29 cellular contexts compared by ENCODE assay signal in the genomic region with DNA sequence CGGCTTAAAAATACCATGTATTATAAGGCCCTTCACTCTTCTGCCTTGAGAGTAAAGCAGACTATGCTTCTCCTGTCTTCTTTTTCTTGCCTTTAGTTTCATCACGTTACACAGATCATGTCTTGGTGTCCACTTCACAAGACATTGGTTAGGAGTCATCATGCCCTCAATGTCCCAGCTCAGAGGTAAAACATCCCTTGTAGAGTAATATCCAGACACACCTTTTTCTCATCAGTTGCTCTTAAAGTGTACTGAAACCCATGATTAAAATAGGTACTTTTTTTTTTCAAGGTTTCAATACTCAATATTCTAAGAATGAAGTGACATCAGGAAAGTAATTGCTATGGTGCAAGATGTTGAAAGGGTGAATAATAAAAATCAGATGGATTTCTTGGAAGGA.
"Had no signal": no experiment of that assay in that cellular context is flagged by ENCODE, and none has a peak within 500 bp of the region (broad histone marks: within the 10 kb centered on the region; RNA-seq: fewer than 3 reads in every experiment).

No MANE protein-coding gene starts in this region.

- H3K27ac Mint-ChIP-seq: naive B cell; natural killer cell; nephron; neural progenitor cell; progenitor cell of endocrine pancreas; stimulated activated memory B cell treated with anti-CD40 and anti-IgM and Interleukin-4, amounts not matched to agents 10 μg/mL and 1 μg/mL and 100 μg/mL, for 72 hours; stimulated activated naive CD8-positive, alpha-beta T cell treated with anti-CD3 and anti-CD28 coated beads, Interleukin-15, Interleukin-2, amounts not matched to agents 100 ng/mL and 50 ng/mL, for 24 hours; type B pancreatic cell had no signal

- H3K4me2 ChIP-seq: neural progenitor cell had no signal

- H2AFZ ChIP-seq: neural progenitor cell, parathyroid adenoma had no signal

- DNase-seq: naive B cell; natural killer cell; occipital lobe; ovary; posterior cingulate gyrus; psoas muscle; right cardiac atrium; right lobe of liver; sigmoid colon; small intestine; stimulated activated CD4-positive, alpha-beta T cell treated with anti-CD3 and anti-CD28 coated beads, Interleukin-15, amount 100 ng/mL, for 24 hours; stimulated activated CD4-positive, alpha-beta T cell treated with anti-CD3 and anti-CD28 coated beads, Interleukin-2, amount 100 ng/mL, for 24 hours; stimulated activated CD4-positive, alpha-beta T cell treated with anti-CD3 and anti-CD28 coated beads, Interleukin-2, amount 100 ng/mL, for 48 hours; stimulated activated CD4-positive, alpha-beta T cell treated with anti-CD3 and anti-CD28 coated beads, Interleukin-4, amount 100 ng/mL, for 24 hours; stimulated activated naive CD4-positive, alpha-beta T cell; substantia nigra; testis; tibial artery; transverse colon; upper lobe of right lung; uterus had no signal

- H3K27ac ChIP-seq: neural progenitor cell, ovary, parathyroid adenoma, psoas muscle, right lobe of liver, sigmoid colon, suprapubic skin, testis, tibial artery, transverse colon, upper lobe of right lung, uterus had no signal

- H3K27me3 Mint-ChIP-seq: stimulated activated memory B cell treated with anti-CD40 and anti-IgM and Interleukin-4, amounts not matched to agents 10 μg/mL and 1 μg/mL and 100 μg/mL, for 72 hours had no signal

- H3K36me3 Mint-ChIP-seq: naive B cell; natural killer cell; neural progenitor cell; stimulated activated memory B cell treated with anti-CD40 and anti-IgM and Interleukin-4, amounts not matched to agents 10 μg/mL and 1 μg/mL and 100 μg/mL, for 72 hours; type B pancreatic cell had no signal

- H3K4me1 Mint-ChIP-seq: naive B cell; natural killer cell; nephron; neural progenitor cell; stimulated activated memory B cell treated with anti-CD40 and anti-IgM and Interleukin-4, amounts not matched to agents 10 μg/mL and 1 μg/mL and 100 μg/mL, for 72 hours had no signal

- H3K4me3 Mint-ChIP-seq: naive B cell; natural killer cell; nephron; neural progenitor cell; stimulated activated memory B cell treated with anti-CD40 and anti-IgM and Interleukin-4, amounts not matched to agents 10 μg/mL and 1 μg/mL and 100 μg/mL, for 72 hours; stimulated activated naive CD8-positive, alpha-beta T cell treated with anti-CD3 and anti-CD28 coated beads, Interleukin-15, Interleukin-2, amounts not matched to agents 100 ng/mL and 50 ng/mL, for 24 hours; type B pancreatic cell had no signal

- H3K4me1 ChIP-seq: neural progenitor cell, parathyroid adenoma, psoas muscle, right lobe of liver, sigmoid colon, suprapubic skin, testis, tibial artery, transverse colon, upper lobe of right lung, uterus had no signal

- H3K9me3 ChIP-seq: ovary, psoas muscle, right lobe of liver, sigmoid colon, suprapubic skin, testis, tibial artery, transverse colon, upper lobe of right lung, uterus had no signal

- H3K4me3 ChIP-seq: neural progenitor cell, ovary, psoas muscle, right lobe of liver, sigmoid colon, suprapubic skin, testis, tibial artery, transverse colon, upper lobe of right lung, uterus had no signal

- H3K36me3 ChIP-seq: neural progenitor cell, ovary, right lobe of liver, sigmoid colon, suprapubic skin, tibial artery, transverse colon, upper lobe of right lung, uterus had no signal

- ATAC-seq: natural killer cell; psoas muscle; right cardiac atrium; right lobe of liver; stimulated activated memory B cell treated with anti-CD40 and anti-IgM and Interleukin-4, amounts not matched to agents 10 μg/mL and 1 μg/mL and 100 μg/mL, for 72 hours; upper lobe of right lung had no signal

- H3K9me3 Mint-ChIP-seq: natural killer cell had no signal

- H3K79me2 ChIP-seq: parathyroid adenoma had no signal

- H3K27me3 ChIP-seq: neural progenitor cell, ovary, right lobe of liver, sigmoid colon, suprapubic skin, testis, tibial artery, transverse colon, upper lobe of right lung, uterus had no signal

- H3K9ac ChIP-seq: neural progenitor cell, parathyroid adenoma had no signal
